In genomic region chr3:177359601-177360357, GRCh38 we compare ENCODE assay signal across 1 cellular context.
TF ChIP-seq lines count a peak whose summit lies in the region.

No MANE protein-coding gene starts in this region.

TF ChIP-seq in K562, 482 proteins besides CTCF, POLR2A, EP300 and RAD21 (continued from another document and continues in another):
- TF ChIP-seq FOXO4 (CRISPR knock-in tag; IDR thresholded peaks at IDR 0.05) (no peak), ZNF507 (tag; conservative IDR thresholded peaks at IDR 0.05) (no peak), BDP1 (IDR thresholded peaks at IDR 0.05; ENCODE audit: insufficient read depth, insufficient read length) (no peak), ZBTB2 (IDR thresholded peaks at IDR 0.05) (no peak), ATF7 (IDR thresholded peaks at IDR 0.05) (peak; percentile 98), ZNF12 (CRISPR knock-in tag; IDR thresholded peaks at IDR 0.05) (no peak), SMARCA4 (IDR thresholded peaks at IDR 0.05) (peak; percentile 53; the same call in 1 of the 2 replicates), HMGN3 (IDR thresholded peaks at IDR 0.05; ENCODE audit: borderline replicate concordance, extremely low read depth, insufficient read length, low read depth, low read length) (peak; percentile 100), ZNF311 (CRISPR knock-in tag; IDR thresholded peaks at IDR 0.05) (no peak), FOXJ3 (CRISPR knock-in tag; IDR thresholded peaks at IDR 0.05) (no peak), ZNF511 (CRISPR knock-in tag; IDR thresholded peaks at IDR 0.05) (peak; percentile 89; the same call in 1 of the 2 replicates), ESRRA (IDR thresholded peaks at IDR 0.05; ENCODE audit: borderline replicate concordance, low read depth) (0 out of 2 replicates have a peak, but pooled peaks have one; percentile 40), MTA1 (IDR thresholded peaks at IDR 0.05; ENCODE audit: borderline replicate concordance) (no peak), EHMT2 (IDR thresholded peaks at IDR 0.05) (no peak), ZNF551 (CRISPR knock-in tag; IDR thresholded peaks at IDR 0.05) (no peak), POLR2G (IDR thresholded peaks at IDR 0.05; ENCODE audit: low read depth, low read length) (peak; percentile 75), ZNF384 (IDR thresholded peaks at IDR 0.05; ENCODE audit: low read depth, low read length) (peak; percentile 55), E4F1 (CRISPR knock-in tag; IDR thresholded peaks at IDR 0.05; ENCODE audit: borderline replicate concordance) (no peak), PCBP1 (IDR thresholded peaks at IDR 0.05; ENCODE audit: low read depth, low read length, poor library complexity, severe bottlenecking) (peak; percentile 79), POLR2AphosphoS5 (IDR thresholded peaks at IDR 0.05; ENCODE audit: control insufficient read depth, insufficient read depth, low read depth, low read length) (peak; percentile 62; the same call in 1 of the 2 replicates), ESRRB (CRISPR knock-in tag; IDR thresholded peaks at IDR 0.05; ENCODE audit: borderline replicate concordance) (no peak), E2F4 (CRISPR knock-in tag; IDR thresholded peaks at IDR 0.05; ENCODE audit: low read depth) (no peak), RFX7 (CRISPR knock-in tag; IDR thresholded peaks at IDR 0.05) (no peak), ZNF146 (CRISPR knock-in tag; IDR thresholded peaks at IDR 0.05; ENCODE audit: unreplicated experiment) (no peak), GTF2B (IDR thresholded peaks at IDR 0.05; ENCODE audit: extremely low read depth, insufficient read length) (no peak), ADNP (tag; IDR thresholded peaks at IDR 0.05) (no peak; the same call in 1 of the 2 replicates), CBX2 (IDR thresholded peaks at IDR 0.05; ENCODE audit: insufficient read depth, low read length, poor library complexity, severe bottlenecking) (no peak), KDM4B (IDR thresholded peaks at IDR 0.05; ENCODE audit: borderline replicate concordance in 2 of 2, low read depth in 1 of 2) (peak in 1 of 2 experiments; percentile 98; a peak in 2 of 4 replicates), TSC22D4 (tag; IDR thresholded peaks at IDR 0.05) (no peak), MBD2 (IDR thresholded peaks at IDR 0.05; ENCODE audit: borderline replicate concordance, low read depth) (peak; percentile 48; the same call in 1 of the 2 replicates), HLTF (IDR thresholded peaks at IDR 0.05) (0 out of 2 replicates have a peak, but pooled peaks have one; percentile 15), FOXJ2 (tag; IDR thresholded peaks at IDR 0.05) (peak; percentile 97), BCL6 (CRISPR knock-in tag; IDR thresholded peaks at IDR 0.05) (no peak), CTBP1 (IDR thresholded peaks at IDR 0.05; ENCODE audit: borderline replicate concordance) (peak; percentile 88; the same call in 1 of the 2 replicates), KAT7 (CRISPR knock-in tag; IDR thresholded peaks at IDR 0.05; ENCODE audit: borderline replicate concordance) (no peak), CEBPB (tag; IDR thresholded peaks at IDR 0.05) (no peak), SETDB1 (IDR thresholded peaks at IDR 0.05; ENCODE audit: low read length) (no peak), ZNF263 (CRISPR knock-in tag; IDR thresholded peaks at IDR 0.05; ENCODE audit: borderline replicate concordance) (peak; percentile 87), NR2C2 (CRISPR knock-in tag; IDR thresholded peaks at IDR 0.05) (peak; percentile 81), NR2C2 (tag; IDR thresholded peaks at IDR 0.05) (peak; percentile 78), ZNF764 (CRISPR knock-in tag; IDR thresholded peaks at IDR 0.05; ENCODE audit: low read depth) (no peak), NONO (IDR thresholded peaks at IDR 0.05; ENCODE audit: low read depth in 2 of 2, low read length in 1 of 2) (0 out of 4 replicates have a peak, but pooled peaks of 1 of the 2 experiments have one; percentile 26), RBM39 (optimal IDR thresholded peaks at IDR 0.05; ENCODE audit: low read depth, low read length) (peak; percentile 26), HMBOX1 (IDR thresholded peaks at IDR 0.05) (peak; percentile 49; the same call in 1 of the 2 replicates), SRF (CRISPR knock-in tag; IDR thresholded peaks at IDR 0.05) (peak in 1 of 2 experiments; percentile 61; a peak in 1 of 4 replicates), XRCC3 (IDR thresholded peaks at IDR 0.05) (no peak), SRSF1 (IDR thresholded peaks at IDR 0.05; ENCODE audit: low read depth, low read length) (no peak), MYNN (IDR thresholded peaks at IDR 0.05) (peak; percentile 85), MYNN (CRISPR knock-in tag; IDR thresholded peaks at IDR 0.05) (no peak), DMBX1 (CRISPR knock-in tag; IDR thresholded peaks at IDR 0.05; ENCODE audit: borderline replicate concordance) (peak; percentile 50; the same call in 1 of the 2 replicates), ZKSCAN3 (CRISPR knock-in tag; IDR thresholded peaks at IDR 0.05) (no peak), ZNF561 (CRISPR knock-in tag; conservative IDR thresholded peaks at IDR 0.05) (no peak), SP2 (IDR thresholded peaks at IDR 0.05; ENCODE audit: extremely low read depth, low read depth, low read length, poor library complexity, severe bottlenecking) (no peak)
- TF ChIP-seq, protein P1, sequence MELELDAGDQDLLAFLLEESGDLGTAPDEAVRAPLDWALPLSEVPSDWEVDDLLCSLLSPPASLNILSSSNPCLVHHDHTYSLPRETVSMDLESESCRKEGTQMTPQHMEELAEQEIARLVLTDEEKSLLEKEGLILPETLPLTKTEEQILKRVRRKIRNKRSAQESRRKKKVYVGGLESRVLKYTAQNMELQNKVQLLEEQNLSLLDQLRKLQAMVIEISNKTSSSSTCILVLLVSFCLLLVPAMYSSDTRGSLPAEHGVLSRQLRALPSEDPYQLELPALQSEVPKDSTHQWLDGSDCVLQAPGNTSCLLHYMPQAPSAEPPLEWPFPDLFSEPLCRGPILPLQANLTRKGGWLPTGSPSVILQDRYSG (tag; conservative IDR thresholded peaks at IDR 0.05; ENCODE audit: low read depth): no peak
- TF ChIP-seq, protein P2, sequence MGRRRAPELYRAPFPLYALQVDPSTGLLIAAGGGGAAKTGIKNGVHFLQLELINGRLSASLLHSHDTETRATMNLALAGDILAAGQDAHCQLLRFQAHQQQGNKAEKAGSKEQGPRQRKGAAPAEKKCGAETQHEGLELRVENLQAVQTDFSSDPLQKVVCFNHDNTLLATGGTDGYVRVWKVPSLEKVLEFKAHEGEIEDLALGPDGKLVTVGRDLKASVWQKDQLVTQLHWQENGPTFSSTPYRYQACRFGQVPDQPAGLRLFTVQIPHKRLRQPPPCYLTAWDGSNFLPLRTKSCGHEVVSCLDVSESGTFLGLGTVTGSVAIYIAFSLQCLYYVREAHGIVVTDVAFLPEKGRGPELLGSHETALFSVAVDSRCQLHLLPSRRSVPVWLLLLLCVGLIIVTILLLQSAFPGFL (CRISPR knock-in tag; IDR thresholded peaks at IDR 0.05): no peak
- TF ChIP-seq, protein P3, sequence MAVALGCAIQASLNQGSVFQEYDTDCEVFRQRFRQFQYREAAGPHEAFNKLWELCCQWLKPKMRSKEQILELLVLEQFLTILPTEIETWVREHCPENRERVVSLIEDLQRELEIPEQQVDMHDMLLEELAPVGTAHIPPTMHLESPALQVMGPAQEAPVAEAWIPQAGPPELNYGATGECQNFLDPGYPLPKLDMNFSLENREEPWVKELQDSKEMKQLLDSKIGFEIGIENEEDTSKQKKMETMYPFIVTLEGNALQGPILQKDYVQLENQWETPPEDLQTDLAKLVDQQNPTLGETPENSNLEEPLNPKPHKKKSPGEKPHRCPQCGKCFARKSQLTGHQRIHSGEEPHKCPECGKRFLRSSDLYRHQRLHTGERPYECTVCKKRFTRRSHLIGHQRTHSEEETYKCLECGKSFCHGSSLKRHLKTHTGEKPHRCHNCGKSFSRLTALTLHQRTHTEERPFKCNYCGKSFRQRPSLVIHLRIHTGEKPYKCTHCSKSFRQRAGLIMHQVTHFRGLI (CRISPR knock-in tag; IDR thresholded peaks at IDR 0.05): no peak
- TF ChIP-seq, protein P4, sequence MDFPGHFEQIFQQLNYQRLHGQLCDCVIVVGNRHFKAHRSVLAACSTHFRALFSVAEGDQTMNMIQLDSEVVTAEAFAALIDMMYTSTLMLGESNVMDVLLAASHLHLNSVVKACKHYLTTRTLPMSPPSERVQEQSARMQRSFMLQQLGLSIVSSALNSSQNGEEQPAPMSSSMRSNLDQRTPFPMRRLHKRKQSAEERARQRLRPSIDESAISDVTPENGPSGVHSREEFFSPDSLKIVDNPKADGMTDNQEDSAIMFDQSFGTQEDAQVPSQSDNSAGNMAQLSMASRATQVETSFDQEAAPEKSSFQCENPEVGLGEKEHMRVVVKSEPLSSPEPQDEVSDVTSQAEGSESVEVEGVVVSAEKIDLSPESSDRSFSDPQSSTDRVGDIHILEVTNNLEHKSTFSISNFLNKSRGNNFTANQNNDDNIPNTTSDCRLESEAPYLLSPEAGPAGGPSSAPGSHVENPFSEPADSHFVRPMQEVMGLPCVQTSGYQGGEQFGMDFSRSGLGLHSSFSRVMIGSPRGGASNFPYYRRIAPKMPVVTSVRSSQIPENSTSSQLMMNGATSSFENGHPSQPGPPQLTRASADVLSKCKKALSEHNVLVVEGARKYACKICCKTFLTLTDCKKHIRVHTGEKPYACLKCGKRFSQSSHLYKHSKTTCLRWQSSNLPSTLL (IDR thresholded peaks at IDR 0.05): no peak
